Comparison of ENCODE assay signal across 7 cellular contexts in the genomic region with DNA sequence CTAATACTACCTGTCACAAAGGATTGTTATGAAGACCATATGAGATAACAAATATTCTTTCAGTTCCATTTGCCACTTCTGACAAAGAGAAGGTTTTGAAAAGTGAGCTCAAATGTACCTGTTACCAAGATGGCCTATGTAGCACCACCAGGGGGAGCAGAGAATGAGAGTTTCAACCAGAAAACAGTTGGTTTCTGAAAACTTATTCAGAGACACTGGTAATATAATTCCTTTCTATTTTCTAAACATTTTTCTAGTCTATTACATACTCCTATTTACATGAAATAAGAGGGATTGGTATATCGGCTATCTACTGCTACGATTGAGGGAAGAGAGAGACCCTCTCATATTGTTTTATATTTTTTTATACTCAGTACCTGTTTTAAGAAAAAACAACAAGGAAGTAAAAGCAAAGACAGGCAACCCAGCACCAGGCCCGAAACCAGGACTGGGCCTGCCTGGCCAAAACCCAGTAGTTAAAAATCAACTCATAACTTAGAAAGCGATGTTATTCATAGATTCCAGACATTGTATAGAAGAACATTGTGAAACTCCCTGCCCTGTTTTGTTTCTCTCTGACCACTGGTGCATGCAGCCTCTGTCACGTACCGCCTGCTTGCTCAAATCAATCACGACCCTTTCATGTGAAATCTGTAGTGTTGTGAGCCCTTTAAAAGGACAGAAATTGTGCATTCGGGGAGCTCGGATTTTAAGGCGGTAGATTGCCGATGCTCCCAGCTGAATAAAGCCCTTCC.
DNase-seq lines count a peak whose midpoint lies in the region; ATAC-seq and TF ChIP-seq lines count a peak whose summit lies in the region.

No MANE protein-coding gene starts in this region.

- H3K27me3 ChIP-seq in GM06990 (replicated peaks; ENCODE audit: control insufficient read depth, insufficient read depth, low read length), result no peaks in the 10 kb centered on the region

- DNase-seq in GM06990 (ENCODE audit: extremely low read depth, insufficient read length), result peak; percentile 43
- peak; percentile 73 for DNase-seq in activated CD4-positive, alpha-beta T cell treated with anti-CD3 and anti-CD28 coated beads for 48 hours
- DNase-seq in fibroblast of peridontal ligament (ENCODE audit: extremely low read depth), result peak; percentile 59
- peak; percentile 52 for DNase-seq in stimulated activated CD4-positive, alpha-beta T cell treated with anti-CD3 and anti-CD28 coated beads, Interleukin-1b, Interleukin-23, amount 100 ng/mL, for 48 hours
- DNase-seq in amniotic stem cell (lab: John Stamatoyannopoulos, UW), result no peak

- H3K4me3 ChIP-seq in GM06990 (replicated peaks; ENCODE audit: low read depth, low read length), result no peak overlapping the region

- no peaks in the 10 kb centered on the region for H3K36me3 ChIP-seq in GM06990 (ENCODE audit: control insufficient read depth, insufficient read depth, low read length)

- ATAC-seq in GM19463 (IDR thresholded peaks at IDR 0.05; ENCODE audit: unreplicated experiment), result peak; percentile 64
- ATAC-seq in HG03460 (IDR thresholded peaks at IDR 0.05; ENCODE audit: unreplicated experiment), result peak; percentile 79

- TF ChIP-seq CTCF in GM06990 (IDR thresholded peaks at IDR 0.05; ENCODE audit: insufficient read depth, low read length, poor library complexity, severe bottlenecking), result peak; percentile 75
